In the genomic region with DNA sequence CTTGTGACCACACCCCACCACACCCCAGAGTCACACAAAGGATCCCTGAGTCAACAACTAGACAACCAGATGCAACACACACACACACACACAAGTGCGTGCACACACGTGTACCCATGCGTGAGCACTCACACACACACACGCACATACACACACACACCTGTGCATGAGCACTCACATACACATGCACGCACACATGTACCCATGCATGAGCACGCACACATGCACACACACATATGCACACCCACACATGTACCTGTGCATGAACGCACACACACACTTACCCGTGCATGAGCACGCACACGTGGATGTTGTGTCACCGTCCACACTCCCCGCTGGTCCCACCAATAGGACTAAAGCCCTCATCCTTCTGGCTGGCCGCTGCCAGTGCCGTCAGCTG, we compare ENCODE assay signal across 32 cellular contexts.
"Had no signal": no experiment of that assay in that cellular context is flagged by ENCODE, and none has a peak within 500 bp of the region (broad histone marks: within the 10 kb centered on the region; RNA-seq: fewer than 3 reads in every experiment).

No MANE protein-coding gene starts in this region.

- H3K9me3 Mint-ChIP-seq: memory B cell; mesothelial cell of epicardium; natural killer cell treated with Interleukin-12 subunit alpha and Interleukin-12 subunit beta and Interleukin-15 and Interleukin-18, amount 100 ng/mL, for 72 hours; neural crest cell; stimulated activated effector memory CD8-positive, alpha-beta T cell treated with anti-CD3 and anti-CD28 coated beads, Interleukin-12 subunit alpha, Interleukin-12 subunit beta, amount 100 ng/mL, for 72 hours; type B pancreatic cell had no signal

- H3K27me3 Mint-ChIP-seq: dendritic cell treated with granulocyte-macrophage colony-stimulating factor and Interleukin-4, amounts not matched to agents 40 ng/mL and 50 ng/mL, for 4 days; progenitor cell of endocrine pancreas; type B pancreatic cell had no signal

- H3K4me3 Mint-ChIP-seq: dendritic cell treated with granulocyte-macrophage colony-stimulating factor and Interleukin-4, amounts not matched to agents 40 ng/mL and 50 ng/mL, for 4 days; memory B cell; mesothelial cell of epicardium; naive B cell; natural killer cell treated with Interleukin-12 subunit alpha and Interleukin-12 subunit beta and Interleukin-15 and Interleukin-18, amount 100 ng/mL, for 72 hours; neural crest cell; stimulated activated effector memory CD8-positive, alpha-beta T cell treated with anti-CD3 and anti-CD28 coated beads, Interleukin-12 subunit alpha, Interleukin-12 subunit beta, amount 100 ng/mL, for 72 hours; type B pancreatic cell had no signal

- H3K4me2 ChIP-seq: hepatocyte, smooth muscle cell had no signal

- H3K9ac ChIP-seq: parathyroid adenoma had no signal

- DNase-seq: colonic mucosa; effector CD8-positive, alpha-beta T cell; foreskin keratinocyte; heart left ventricle; kidney; mucosa of descending colon; naive B cell; stimulated activated CD4-positive, alpha-beta T cell treated with anti-CD3 and anti-CD28 coated beads, Interleukin-12 subunit alpha, Interleukin-12 subunit beta, amount 100 ng/mL, for 4 hours; stimulated activated CD4-positive, alpha-beta T cell treated with anti-CD3 and anti-CD28 coated beads, Interleukin-1b, Interleukin-23, amount 100 ng/mL, for 48 hours; stimulated activated CD4-positive, alpha-beta T cell treated with anti-CD3 and anti-CD28 coated beads, Interleukin-4, amount 100 ng/mL, for 24 hours; stimulated activated naive CD4-positive, alpha-beta T cell treated with Interleukin-2 at 50 U/mL for 16 hours; stomach; thyroid gland had no signal

- H3K36me3 ChIP-seq: colonic mucosa, esophagus muscularis mucosa, gastroesophageal sphincter, heart left ventricle, neutrophil, stomach, thyroid gland had no signal

- H3K27ac Mint-ChIP-seq: dendritic cell treated with granulocyte-macrophage colony-stimulating factor and Interleukin-4, amounts not matched to agents 40 ng/mL and 50 ng/mL, for 4 days; memory B cell; mesothelial cell of epicardium; naive B cell; natural killer cell treated with Interleukin-12 subunit alpha and Interleukin-12 subunit beta and Interleukin-15 and Interleukin-18, amount 100 ng/mL, for 72 hours; progenitor cell of endocrine pancreas; stimulated activated effector memory CD8-positive, alpha-beta T cell treated with anti-CD3 and anti-CD28 coated beads, Interleukin-12 subunit alpha, Interleukin-12 subunit beta, amount 100 ng/mL, for 72 hours; type B pancreatic cell had no signal

- H3K36me3 Mint-ChIP-seq: memory B cell; mesothelial cell of epicardium; naive B cell; natural killer cell treated with Interleukin-12 subunit alpha and Interleukin-12 subunit beta and Interleukin-15 and Interleukin-18, amount 100 ng/mL, for 72 hours; stimulated activated effector memory CD8-positive, alpha-beta T cell treated with anti-CD3 and anti-CD28 coated beads, Interleukin-12 subunit alpha, Interleukin-12 subunit beta, amount 100 ng/mL, for 72 hours; type B pancreatic cell had no signal

- H3K27ac ChIP-seq: colonic mucosa, esophagus muscularis mucosa, foreskin keratinocyte, gastroesophageal sphincter, heart left ventricle, hepatocyte, neutrophil, parathyroid adenoma, stomach, thyroid gland had no signal

- H3K79me2 ChIP-seq: hepatocyte, parathyroid adenoma had no signal

- H3K4me1 ChIP-seq: colonic mucosa, esophagus muscularis mucosa, foreskin keratinocyte, gastroesophageal sphincter, heart left ventricle, parathyroid adenoma, stomach, thyroid gland had no signal

- FAIRE-seq: endothelial cell of umbilical vein, kidney, urothelium cell line had no signal

- H3K4me3 ChIP-seq: colonic mucosa, esophagus muscularis mucosa, gastroesophageal sphincter, heart left ventricle, hepatocyte, lung, mucosa of descending colon, smooth muscle cell, stomach, thyroid gland had no signal

- H3K27me3 ChIP-seq: colonic mucosa, foreskin keratinocyte, heart left ventricle, hepatocyte, neutrophil, stomach, thyroid gland had no signal

- H3K4me1 Mint-ChIP-seq: memory B cell; mesothelial cell of epicardium; naive B cell; neural crest cell; stimulated activated effector memory CD8-positive, alpha-beta T cell treated with anti-CD3 and anti-CD28 coated beads, Interleukin-12 subunit alpha, Interleukin-12 subunit beta, amount 100 ng/mL, for 72 hours had no signal

- H2AFZ ChIP-seq: hepatocyte, parathyroid adenoma had no signal

- ATAC-seq: foreskin keratinocyte; gastroesophageal sphincter; left lobe of liver; mucosa of descending colon; sciatic nerve; stimulated activated effector memory CD8-positive, alpha-beta T cell treated with anti-CD3 and anti-CD28 coated beads, Interleukin-12 subunit alpha, Interleukin-12 subunit beta, amount 100 ng/mL, for 72 hours had no signal

- H3K9me3 ChIP-seq: colonic mucosa, esophagus muscularis mucosa, gastroesophageal sphincter, heart left ventricle, neutrophil, stomach, thyroid gland had no signal
